1 cellular context compared by ENCODE assay signal in genomic region chr13:97432917-97433726, GRCh38.
TF ChIP-seq lines count a peak whose summit lies in the region.

No MANE protein-coding gene starts in this region.

TF ChIP-seq in GM12878, 131 proteins besides CTCF, POLR2A, EP300 and RAD21 (continued from another document and continues in another):
- TF ChIP-seq EZH2 (IDR thresholded peaks at IDR 0.05; ENCODE audit: borderline replicate concordance, control insufficient read depth, low read depth, low read length) (no peak), KAT2A (conservative IDR thresholded peaks at IDR 0.05; ENCODE audit: control insufficient read depth, low read depth, low read length) (no peak), LARP7 (IDR thresholded peaks at IDR 0.05) (no peak; the same call in 1 of the 2 replicates), MEF2A (IDR thresholded peaks at IDR 0.05; ENCODE audit: insufficient read depth, low read depth, low read length) (no peak), ZNF622 (IDR thresholded peaks at IDR 0.05) (no peak), CBFB (IDR thresholded peaks at IDR 0.05; ENCODE audit: low read depth) (peak; percentile 80; the same call in 1 of the 2 replicates), FOXM1 (IDR thresholded peaks at IDR 0.05; ENCODE audit: low read depth, low read length) (0 out of 2 replicates have a peak, but pooled peaks have one; percentile 39), POLR2AphosphoS2 (IDR thresholded peaks at IDR 0.05; ENCODE audit: low read depth, low read length) (no peak), ATF3 (IDR thresholded peaks at IDR 0.05; ENCODE audit: borderline replicate concordance, extremely low read depth, low read depth, low read length) (peak; percentile 70; the same call in 1 of the 2 replicates), MEF2B (IDR thresholded peaks at IDR 0.05; ENCODE audit: partially characterized antibody, poor library complexity, severe bottlenecking) (no peak), ZBTB33 (IDR thresholded peaks at IDR 0.05) (no peak), ASH2L (IDR thresholded peaks at IDR 0.05; ENCODE audit: borderline replicate concordance, low read depth) (no peak), PML (IDR thresholded peaks at IDR 0.05; ENCODE audit: low read length) (peak; percentile 53; the same call in 1 of the 2 replicates), RELB (IDR thresholded peaks at IDR 0.05; ENCODE audit: low read depth) (peak; percentile 84), KDM1A (IDR thresholded peaks at IDR 0.05; ENCODE audit: borderline replicate concordance) (no peak), HDAC2 (IDR thresholded peaks at IDR 0.05) (no peak), NKRF (conservative IDR thresholded peaks at IDR 0.05) (no peak), FOXK2 (IDR thresholded peaks at IDR 0.05) (no peak), ZBTB40 (IDR thresholded peaks at IDR 0.05; ENCODE audit: borderline replicate concordance) (peak; percentile 81; the same call in 1 of the 2 replicates), HCFC1 (IDR thresholded peaks at IDR 0.05; ENCODE audit: low read length) (peak; percentile 55), E2F4 (IDR thresholded peaks at IDR 0.05; ENCODE audit: low read depth, low read length) (peak; percentile 69), CHD1 (IDR thresholded peaks at IDR 0.05; ENCODE audit: low read depth, low read length) (peak; percentile 34; the same call in 1 of the 2 replicates), PRDM15 (CRISPR knock-in tag; IDR thresholded peaks at IDR 0.05) (no peak), RUNX3 (IDR thresholded peaks at IDR 0.05; ENCODE audit: low read length) (peak; percentile 68), PBX3 (IDR thresholded peaks at IDR 0.05; ENCODE audit: insufficient replicate concordance, low read depth, low read length) (peak; percentile 85), BHLHE40 (IDR thresholded peaks at IDR 0.05; ENCODE audit: borderline replicate concordance in 1 of 2, low read depth in 2 of 2, low read length in 1 of 2) (peak; percentile 78 to 79), ZNF687 (IDR thresholded peaks at IDR 0.05) (no peak; the same call in 1 of the 2 replicates), RELA (IDR thresholded peaks at IDR 0.05; ENCODE audit: borderline replicate concordance, partially characterized antibody) (no peak), ETV6 (conservative IDR thresholded peaks at IDR 0.05 in 1 of 2, IDR thresholded peaks at IDR 0.05 in 1 of 2; ENCODE audit: borderline replicate concordance in 1 of 2, low read depth in 1 of 2) (no peak), POLR2AphosphoS5 (IDR thresholded peaks at IDR 0.05; ENCODE audit: low read length) (no peak), SP1 (IDR thresholded peaks at IDR 0.05; ENCODE audit: low read depth, low read length) (peak; percentile 97), SPI1 (IDR thresholded peaks at IDR 0.05; ENCODE audit: borderline replicate concordance, insufficient read depth, low read depth, low read length) (no peak; the same call in 1 of the 2 replicates), NR2F1 (conservative IDR thresholded peaks at IDR 0.05) (no peak)
